Comparison of ENCODE assay signal across 1 cellular context in genomic region chr20:1946762-1947534, GRCh38.
A peak's percentile ranks its signal among the peaks of the same experiment; 100 is the strongest.
TF ChIP-seq lines count a peak whose summit lies in the region.

No MANE protein-coding gene starts in this region.

TF ChIP-seq in GM23338, 12 proteins besides CTCF, POLR2A, EP300 and RAD21 (continued from another document):
- TF ChIP-seq ZNF462 (CRISPR knock-in tag; IDR thresholded peaks at IDR 0.05) = no peak
- 0 out of 2 replicates have a peak, but pooled peaks have one; percentile 20 for TF ChIP-seq ETS1 (IDR thresholded peaks at IDR 0.05)
TF ChIP-seq in GM23338: peak in this region for 5.
